7 cellular contexts compared by ENCODE assay signal in the genomic region with DNA sequence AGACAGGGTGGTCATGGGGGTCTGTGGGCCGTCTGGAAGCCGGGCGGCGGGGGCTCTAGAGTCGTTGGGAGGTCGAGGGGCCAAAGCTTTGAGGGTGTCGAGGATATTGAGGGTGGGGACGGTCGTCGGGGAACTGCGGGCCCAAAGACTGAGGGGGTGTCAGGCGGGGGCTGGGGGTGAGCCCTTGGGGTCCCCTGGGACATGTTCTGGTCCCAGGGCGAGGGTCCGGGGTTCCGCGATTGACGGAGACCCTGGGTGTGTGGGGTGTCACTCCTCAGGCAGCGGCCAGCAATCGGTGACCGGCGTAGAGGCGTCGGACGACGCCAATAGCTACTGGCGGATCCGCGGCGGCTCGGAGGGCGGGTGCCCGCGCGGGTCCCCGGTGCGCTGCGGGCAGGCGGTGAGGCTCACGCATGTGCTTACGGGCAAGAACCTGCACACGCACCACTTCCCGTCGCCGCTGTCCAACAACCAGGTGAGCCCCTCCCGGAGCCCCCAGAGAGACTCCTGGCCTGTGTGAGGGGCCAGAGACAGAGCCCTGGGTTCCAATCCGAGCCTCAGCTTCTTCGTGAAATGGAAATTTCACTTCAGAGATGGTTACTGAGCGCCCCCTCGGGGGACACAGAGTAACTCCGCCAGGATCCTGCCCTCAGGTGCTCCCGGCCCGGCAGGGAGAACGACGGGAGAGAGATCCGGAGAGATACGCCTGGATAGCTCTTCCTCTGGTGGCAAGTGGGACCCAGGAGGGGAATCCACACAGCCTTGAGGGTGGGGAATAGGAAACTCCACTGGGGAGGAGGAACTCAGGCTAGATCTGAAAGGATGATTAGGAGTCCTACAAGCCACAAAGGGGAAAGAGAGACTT. TPM values are rescaled to one million over a fixed set of nuclear protein-coding genes. Genes with fewer than 3 reads are reported as not detected.
A peak's percentile ranks its signal among the peaks of the same experiment; 100 is the strongest.
DNase-seq lines count a peak whose midpoint lies in the region; FAIRE-seq and TF ChIP-seq lines count a peak whose summit lies in the region.

No MANE protein-coding gene starts in this region.

- peak; percentile 73 for DNase-seq in SW480 (ENCODE audit: low spot score)
- DNase-seq in astrocyte of the spinal cord (ENCODE audit: low read depth, low spot score) = peak; percentile 50
- DNase-seq in iPS-NIHi11 (ENCODE audit: low spot score) = peak; percentile 62
- no peak for DNase-seq in smooth muscle cell (lab: John Stamatoyannopoulos, UW; ENCODE audit: unreplicated experiment)
- DNase-seq in frontal cortex (ENCODE audit: low spot score in 2 of 2) = no peak

- H3K9ac ChIP-seq in Loucy (ENCODE audit: low read depth, low read length, poor library complexity, severe bottlenecking) = peak overlapping the region; percentile 99
- peak overlapping the region; percentile 64 for H3K9ac ChIP-seq in smooth muscle cell (ENCODE audit: low read depth)

- peak overlapping the region; percentile 90 for H3K4me2 ChIP-seq in Loucy (ENCODE audit: low read depth, low read length, poor library complexity, severe bottlenecking)
- peak overlapping the region; percentile 89 for H3K4me2 ChIP-seq in smooth muscle cell

- peak overlapping the region; percentile 41 for H3K27ac ChIP-seq in smooth muscle cell (ENCODE audit: low read depth)

- H3K36me3 ChIP-seq in Loucy (ENCODE audit: insufficient read depth, low read length) (no peaks in the 10 kb centered on the region; the same call in 1 of the 2 replicates), smooth muscle cell (ENCODE audit: low read depth) (no peaks in the 10 kb centered on the region)

- no peaks in the 10 kb centered on the region for H3F3A ChIP-seq in Loucy (ENCODE audit: low read depth)
- no peaks in the 10 kb centered on the region for H3F3A ChIP-seq in smooth muscle cell (ENCODE audit: low read depth)

- H3K9me2 ChIP-seq in Loucy (replicated peaks; ENCODE audit: low read depth, low read length) = no peaks in the 10 kb centered on the region

- H3K9me3 ChIP-seq in Loucy (ENCODE audit: insufficient read depth, low read depth, low read length) = no peaks in the 10 kb centered on the region
- no peaks in the 10 kb centered on the region for H3K9me3 ChIP-seq in smooth muscle cell (replicated peaks; ENCODE audit: low read depth)

- in situ Hi-C loops in astrocyte of the spinal cord (cut with HindIII; ENCODE audit: low sequenced_read_pairs) = no loop called here

- H3K4me1 ChIP-seq in Loucy (ENCODE audit: insufficient read depth, low read length, poor library complexity, severe bottlenecking) (peaks cover 24% of the 10 kb centered on the region), smooth muscle cell (ENCODE audit: low read depth) (peaks cover 4% of the 10 kb centered on the region)

- H4K20me1 ChIP-seq in Loucy (ENCODE audit: insufficient read depth, low read length, poor library complexity, severe bottlenecking) (peaks cover 6% of the 10 kb centered on the region), smooth muscle cell (ENCODE audit: low read depth) (peaks cover 16% of the 10 kb centered on the region)

- H2AFZ ChIP-seq in Loucy (ENCODE audit: low read length) (peak overlapping the region; percentile 88), smooth muscle cell (ENCODE audit: low read depth) (peak overlapping the region; percentile 81)

- H3K27me3 ChIP-seq in Loucy (ENCODE audit: insufficient read depth, low read length, poor library complexity, severe bottlenecking) = peaks cover 4% of the 10 kb centered on the region
- H3K27me3 ChIP-seq in smooth muscle cell (ENCODE audit: low read depth) = no peaks in the 10 kb centered on the region

- TF ChIP-seq CTCF in GM12872 (IDR thresholded peaks at IDR 0.05; ENCODE audit: insufficient read depth, low read depth, low read length) = peak; percentile 75
- peak; percentile 73 for TF ChIP-seq CTCF in Loucy (conservative IDR thresholded peaks at IDR 0.05; ENCODE audit: low read length)
- TF ChIP-seq CTCF in astrocyte of the spinal cord (IDR thresholded peaks at IDR 0.05; ENCODE audit: low read depth, low read length) = peak; percentile 79
- peak; percentile 45 for TF ChIP-seq CTCF in smooth muscle cell (IDR thresholded peaks at IDR 0.05; ENCODE audit: borderline replicate concordance, insufficient read depth, poor library complexity, severe bottlenecking)

- WGBS in smooth muscle cell (ENCODE audit: low lambda C conversion rate) = 3% methylated on average over 47 of the region's 56 CpGs

- FAIRE-seq in frontal cortex (lab: Jason Lieb, UNC) = no peak

- peaks cover 31% of the 10 kb centered on the region for H3K79me2 ChIP-seq in Loucy (ENCODE audit: insufficient read depth, low read length)
- no peaks in the 10 kb centered on the region for H3K79me2 ChIP-seq in smooth muscle cell (ENCODE audit: low read depth)

- H3K4me3 ChIP-seq in Loucy (ENCODE audit: low read length, poor library complexity, severe bottlenecking) (peak overlapping the region; percentile 98), astrocyte of the spinal cord (ENCODE audit: low read depth, low read length) (peak overlapping the region; percentile 79), smooth muscle cell (peak overlapping the region; percentile 78)

RNA-seq across cellular contexts. Expression of gene SDF2L1, which starts 0.7 kb away (rescaled TPM):
- 13.3 and 24.9 TPM in 2 replicates for total RNA-seq in smooth muscle cell
- polyA plus RNA-seq in smooth muscle cell = 80.1 and 102 TPM in 2 replicates
- total RNA-seq in frontal cortex = 2.9 TPM

RNA-seq across cellular contexts. Expression of gene CCDC116, which starts 10.3 kb away (rescaled TPM):
- 0.40 and 1.8 TPM in 2 replicates for total RNA-seq in smooth muscle cell
- not detected in 2 replicates for polyA plus RNA-seq in smooth muscle cell
- not detected for total RNA-seq in frontal cortex

RNA-seq across cellular contexts. Expression of gene YDJC, which starts 13.0 kb away (rescaled TPM):
- total RNA-seq in smooth muscle cell = 12.0 and 19.3 TPM in 2 replicates
- polyA plus RNA-seq in smooth muscle cell = 15.2 and 17.2 TPM in 2 replicates
- total RNA-seq in frontal cortex = 7.7 TPM

RNA-seq across cellular contexts. Expression of gene PPIL2, which starts 23.0 kb away (rescaled TPM):
- 16.3 and 19.2 TPM in 2 replicates for total RNA-seq in smooth muscle cell
- 23.7 and 29.6 TPM in 2 replicates for polyA plus RNA-seq in smooth muscle cell
- 20.4 TPM for total RNA-seq in frontal cortex

Comparison
In these comparisons a context has a peak if more than half of its experiments do, and no peak if none do; other contexts are left out.
1. DNase-seq: peak in SW480 (single experiment), astrocyte of the spinal cord (single experiment) and iPS-NIHi11 (single experiment); none in smooth muscle cell (single experiment) and frontal cortex (0 of 2).
2. Peak in every context shown above with its lines, with median percentiles within 50 percentile points of each other: CTCF ChIP-seq and H3K4me3 ChIP-seq.